In the genomic region with DNA sequence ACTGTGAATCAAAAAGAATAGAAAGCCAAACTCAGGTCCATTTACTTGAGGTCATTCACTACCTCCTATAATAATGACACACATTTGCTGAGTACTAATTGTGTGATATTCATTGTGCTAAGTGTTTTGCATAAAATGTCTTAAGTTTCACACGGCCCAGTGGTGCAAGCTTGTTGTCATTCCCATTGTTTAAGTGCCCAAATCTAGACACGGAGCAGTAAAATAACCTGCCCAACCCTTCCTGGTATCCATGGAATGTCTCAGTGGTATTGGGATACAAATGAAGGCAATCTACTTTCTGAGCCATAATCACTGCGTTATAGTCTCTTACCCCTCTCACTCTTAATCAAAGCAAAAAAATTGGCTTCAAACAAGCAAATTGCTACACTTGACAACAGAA, we compare ENCODE assay signal across 1 cellular context.
TF ChIP-seq lines count a peak whose summit lies in the region.

No MANE protein-coding gene starts in this region.

TF ChIP-seq in GM23338, 12 proteins besides CTCF, POLR2A, EP300 and RAD21 (continued from another document):
- TF ChIP-seq, protein P1, sequence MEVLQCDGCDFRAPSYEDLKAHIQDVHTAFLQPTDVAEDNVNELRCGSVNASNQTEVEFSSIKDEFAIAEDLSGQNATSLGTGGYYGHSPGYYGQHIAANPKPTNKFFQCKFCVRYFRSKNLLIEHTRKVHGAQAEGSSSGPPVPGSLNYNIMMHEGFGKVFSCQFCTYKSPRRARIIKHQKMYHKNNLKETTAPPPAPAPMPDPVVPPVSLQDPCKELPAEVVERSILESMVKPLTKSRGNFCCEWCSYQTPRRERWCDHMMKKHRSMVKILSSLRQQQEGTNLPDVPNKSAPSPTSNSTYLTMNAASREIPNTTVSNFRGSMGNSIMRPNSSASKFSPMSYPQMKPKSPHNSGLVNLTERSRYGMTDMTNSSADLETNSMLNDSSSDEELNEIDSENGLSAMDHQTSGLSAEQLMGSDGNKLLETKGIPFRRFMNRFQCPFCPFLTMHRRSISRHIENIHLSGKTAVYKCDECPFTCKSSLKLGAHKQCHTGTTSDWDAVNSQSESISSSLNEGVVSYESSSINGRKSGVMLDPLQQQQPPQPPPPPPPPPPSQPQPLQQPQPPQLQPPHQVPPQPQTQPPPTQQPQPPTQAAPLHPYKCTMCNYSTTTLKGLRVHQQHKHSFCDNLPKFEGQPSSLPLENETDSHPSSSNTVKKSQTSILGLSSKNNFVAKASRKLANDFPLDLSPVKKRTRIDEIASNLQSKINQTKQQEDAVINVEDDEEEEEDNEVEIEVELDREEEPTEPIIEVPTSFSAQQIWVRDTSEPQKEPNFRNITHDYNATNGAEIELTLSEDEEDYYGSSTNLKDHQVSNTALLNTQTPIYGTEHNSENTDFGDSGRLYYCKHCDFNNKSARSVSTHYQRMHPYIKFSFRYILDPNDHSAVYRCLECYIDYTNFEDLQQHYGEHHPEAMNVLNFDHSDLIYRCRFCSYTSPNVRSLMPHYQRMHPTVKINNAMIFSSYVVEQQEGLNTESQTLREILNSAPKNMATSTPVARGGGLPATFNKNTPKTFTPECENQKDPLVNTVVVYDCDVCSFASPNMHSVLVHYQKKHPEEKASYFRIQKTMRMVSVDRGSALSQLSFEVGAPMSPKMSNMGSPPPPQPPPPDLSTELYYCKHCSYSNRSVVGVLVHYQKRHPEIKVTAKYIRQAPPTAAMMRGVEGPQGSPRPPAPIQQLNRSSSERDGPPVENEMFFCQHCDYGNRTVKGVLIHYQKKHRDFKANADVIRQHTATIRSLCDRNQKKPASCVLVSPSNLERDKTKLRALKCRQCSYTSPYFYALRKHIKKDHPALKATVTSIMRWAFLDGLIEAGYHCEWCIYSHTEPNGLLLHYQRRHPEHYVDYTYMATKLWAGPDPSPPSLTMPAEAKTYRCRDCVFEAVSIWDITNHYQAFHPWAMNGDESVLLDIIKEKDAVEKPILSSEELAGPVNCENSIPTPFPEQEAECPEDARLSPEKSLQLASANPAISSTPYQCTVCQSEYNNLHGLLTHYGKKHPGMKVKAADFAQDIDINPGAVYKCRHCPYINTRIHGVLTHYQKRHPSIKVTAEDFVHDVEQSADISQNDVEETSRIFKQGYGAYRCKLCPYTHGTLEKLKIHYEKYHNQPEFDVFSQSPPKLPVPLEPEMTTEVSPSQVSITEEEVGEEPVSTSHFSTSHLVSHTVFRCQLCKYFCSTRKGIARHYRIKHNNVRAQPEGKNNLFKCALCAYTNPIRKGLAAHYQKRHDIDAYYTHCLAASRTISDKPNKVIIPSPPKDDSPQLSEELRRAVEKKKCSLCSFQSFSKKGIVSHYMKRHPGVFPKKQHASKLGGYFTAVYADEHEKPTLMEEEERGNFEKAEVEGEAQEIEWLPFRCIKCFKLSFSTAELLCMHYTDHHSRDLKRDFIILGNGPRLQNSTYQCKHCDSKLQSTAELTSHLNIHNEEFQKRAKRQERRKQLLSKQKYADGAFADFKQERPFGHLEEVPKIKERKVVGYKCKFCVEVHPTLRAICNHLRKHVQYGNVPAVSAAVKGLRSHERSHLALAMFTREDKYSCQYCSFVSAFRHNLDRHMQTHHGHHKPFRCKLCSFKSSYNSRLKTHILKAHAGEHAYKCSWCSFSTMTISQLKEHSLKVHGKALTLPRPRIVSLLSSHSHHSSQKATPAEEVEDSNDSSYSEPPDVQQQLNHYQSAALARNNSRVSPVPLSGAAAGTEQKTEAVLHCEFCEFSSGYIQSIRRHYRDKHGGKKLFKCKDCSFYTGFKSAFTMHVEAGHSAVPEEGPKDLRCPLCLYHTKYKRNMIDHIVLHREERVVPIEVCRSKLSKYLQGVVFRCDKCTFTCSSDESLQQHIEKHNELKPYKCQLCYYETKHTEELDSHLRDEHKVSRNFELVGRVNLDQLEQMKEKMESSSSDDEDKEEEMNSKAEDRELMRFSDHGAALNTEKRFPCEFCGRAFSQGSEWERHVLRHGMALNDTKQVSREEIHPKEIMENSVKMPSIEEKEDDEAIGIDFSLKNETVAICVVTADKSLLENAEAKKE (CRISPR knock-in tag; IDR thresholded peaks at IDR 0.05): no peak
- TF ChIP-seq, protein P2, sequence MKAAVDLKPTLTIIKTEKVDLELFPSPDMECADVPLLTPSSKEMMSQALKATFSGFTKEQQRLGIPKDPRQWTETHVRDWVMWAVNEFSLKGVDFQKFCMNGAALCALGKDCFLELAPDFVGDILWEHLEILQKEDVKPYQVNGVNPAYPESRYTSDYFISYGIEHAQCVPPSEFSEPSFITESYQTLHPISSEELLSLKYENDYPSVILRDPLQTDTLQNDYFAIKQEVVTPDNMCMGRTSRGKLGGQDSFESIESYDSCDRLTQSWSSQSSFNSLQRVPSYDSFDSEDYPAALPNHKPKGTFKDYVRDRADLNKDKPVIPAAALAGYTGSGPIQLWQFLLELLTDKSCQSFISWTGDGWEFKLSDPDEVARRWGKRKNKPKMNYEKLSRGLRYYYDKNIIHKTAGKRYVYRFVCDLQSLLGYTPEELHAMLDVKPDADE (IDR thresholded peaks at IDR 0.05): no peak
- no peak for TF ChIP-seq STAT1 (IDR thresholded peaks at IDR 0.05; ENCODE audit: unreplicated experiment)
- no peak for TF ChIP-seq JUNB (IDR thresholded peaks at IDR 0.05; ENCODE audit: unreplicated experiment)
- TF ChIP-seq NANOG (IDR thresholded peaks at IDR 0.05; ENCODE audit: borderline replicate concordance): no peak; the same call in 1 of the 2 replicates
- no peak for TF ChIP-seq EZH2 (IDR thresholded peaks at IDR 0.05; ENCODE audit: low read depth, unreplicated experiment)
- no peak for TF ChIP-seq ZNF331 (CRISPR knock-in tag; IDR thresholded peaks at IDR 0.05; ENCODE audit: low read depth)
- TF ChIP-seq, protein P3, sequence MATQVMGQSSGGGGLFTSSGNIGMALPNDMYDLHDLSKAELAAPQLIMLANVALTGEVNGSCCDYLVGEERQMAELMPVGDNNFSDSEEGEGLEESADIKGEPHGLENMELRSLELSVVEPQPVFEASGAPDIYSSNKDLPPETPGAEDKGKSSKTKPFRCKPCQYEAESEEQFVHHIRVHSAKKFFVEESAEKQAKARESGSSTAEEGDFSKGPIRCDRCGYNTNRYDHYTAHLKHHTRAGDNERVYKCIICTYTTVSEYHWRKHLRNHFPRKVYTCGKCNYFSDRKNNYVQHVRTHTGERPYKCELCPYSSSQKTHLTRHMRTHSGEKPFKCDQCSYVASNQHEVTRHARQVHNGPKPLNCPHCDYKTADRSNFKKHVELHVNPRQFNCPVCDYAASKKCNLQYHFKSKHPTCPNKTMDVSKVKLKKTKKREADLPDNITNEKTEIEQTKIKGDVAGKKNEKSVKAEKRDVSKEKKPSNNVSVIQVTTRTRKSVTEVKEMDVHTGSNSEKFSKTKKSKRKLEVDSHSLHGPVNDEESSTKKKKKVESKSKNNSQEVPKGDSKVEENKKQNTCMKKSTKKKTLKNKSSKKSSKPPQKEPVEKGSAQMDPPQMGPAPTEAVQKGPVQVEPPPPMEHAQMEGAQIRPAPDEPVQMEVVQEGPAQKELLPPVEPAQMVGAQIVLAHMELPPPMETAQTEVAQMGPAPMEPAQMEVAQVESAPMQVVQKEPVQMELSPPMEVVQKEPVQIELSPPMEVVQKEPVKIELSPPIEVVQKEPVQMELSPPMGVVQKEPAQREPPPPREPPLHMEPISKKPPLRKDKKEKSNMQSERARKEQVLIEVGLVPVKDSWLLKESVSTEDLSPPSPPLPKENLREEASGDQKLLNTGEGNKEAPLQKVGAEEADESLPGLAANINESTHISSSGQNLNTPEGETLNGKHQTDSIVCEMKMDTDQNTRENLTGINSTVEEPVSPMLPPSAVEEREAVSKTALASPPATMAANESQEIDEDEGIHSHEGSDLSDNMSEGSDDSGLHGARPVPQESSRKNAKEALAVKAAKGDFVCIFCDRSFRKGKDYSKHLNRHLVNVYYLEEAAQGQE (IDR thresholded peaks at IDR 0.05; ENCODE audit: unreplicated experiment): no peak
- no peak for TF ChIP-seq EZH2phosphoT487 (IDR thresholded peaks at IDR 0.05; ENCODE audit: unreplicated experiment)
- TF ChIP-seq CREB1 (CRISPR knock-in tag; IDR thresholded peaks at IDR 0.05; ENCODE audit: low read depth): no peak
TF ChIP-seq in GM23338: peak in this region for 0.
